17 cellular contexts compared by ENCODE assay signal in the genomic region with DNA sequence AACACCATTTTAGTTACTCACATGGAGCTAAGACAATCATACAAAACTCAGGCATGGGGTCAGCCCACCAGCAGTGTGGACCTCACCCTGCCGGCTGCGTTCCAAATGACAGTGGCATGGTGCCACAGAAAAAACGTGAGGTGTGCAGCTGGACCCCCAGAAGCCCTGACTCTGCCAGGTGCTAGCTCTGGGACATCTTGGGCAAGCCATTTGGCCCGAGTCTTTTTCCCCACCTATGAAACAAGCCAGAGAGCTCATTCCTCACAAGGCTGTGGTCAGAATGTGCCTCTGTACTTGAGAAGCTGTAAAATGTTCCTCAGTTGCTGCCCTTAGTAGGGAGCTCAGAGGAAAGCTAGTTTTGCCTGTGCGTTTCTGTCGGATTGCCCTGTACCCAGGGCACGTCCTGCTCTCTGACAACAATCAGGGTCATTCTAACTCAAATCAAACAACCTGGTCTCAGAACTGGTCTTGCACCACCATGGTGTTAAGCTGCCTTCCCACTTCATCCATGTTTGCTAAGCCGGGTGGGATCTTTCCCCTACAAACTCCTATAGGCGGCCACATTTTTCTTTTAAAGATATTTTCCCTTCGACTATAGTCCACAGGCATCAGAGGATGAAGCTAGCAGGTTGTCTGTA. TPM values are rescaled to one million over a fixed set of nuclear protein-coding genes. Genes with fewer than 3 reads are reported as not detected.
DNase-seq lines count a peak whose midpoint lies in the region; ATAC-seq, FAIRE-seq and TF ChIP-seq lines count a peak whose summit lies in the region.
"Had no signal": no experiment of that assay in that cellular context is flagged by ENCODE, and none has a peak within 500 bp of the region (broad histone marks: within the 10 kb centered on the region; RNA-seq: fewer than 3 reads in every experiment).

No MANE protein-coding gene starts in this region.

- no peaks in the 10 kb centered on the region for H3K36me3 ChIP-seq in kidney (ENCODE audit: control insufficient read depth in 1 of 2, insufficient read depth in 2 of 2, low read length in 2 of 2)
- H3K36me3 ChIP-seq: adrenal gland, HAP-1, suprapubic skin had no signal

- no peak for FAIRE-seq in kidney (lab: Jason Lieb, UNC)

- CTCF ChIA-PET in T-cell (lab: Charles Lee), result no interaction called here
- CTCF ChIA-PET in HEK293T (lab: Yijun Ruan, JAX), result interaction anchor here (0.7 kb wide), 1 partner anchor 34 kb away, joined by 3 read pairs; no protein-coding TSS in a partner anchor

- no peak for TF ChIP-seq CTCF in kidney (IDR thresholded peaks at IDR 0.05; ENCODE audit: borderline replicate concordance, extremely low read depth, insufficient read depth)

- H3K9ac ChIP-seq in kidney (ENCODE audit: low read length in 2 of 2), result no peak overlapping the region

- peaks cover 30 to 41% of the 10 kb centered on the region in 2 donors for H3K4me1 ChIP-seq in kidney (ENCODE audit: control insufficient read depth in 1 of 2, insufficient read depth in 1 of 2, low read depth in 1 of 2, low read length in 2 of 2)
- H3K4me1 ChIP-seq: adrenal gland, HAP-1 had no signal

- H3K27ac Mint-ChIP-seq in activated CD4-positive, alpha-beta T cell treated with anti-CD3 and anti-CD28 coated beads, Interleukin-2, amount 10 ng/mL, durations not matched to agents 24 days and 14 days, result peak overlapping the region; percentile 92
- peak overlapping the region; percentile 59 to 79 for H3K27ac Mint-ChIP-seq in T-cell
- peak overlapping the region; percentile 43 for H3K27ac Mint-ChIP-seq in stimulated activated effector memory CD8-positive, alpha-beta T cell treated with anti-CD3 and anti-CD28 coated beads, Interleukin-12 subunit alpha, Interleukin-12 subunit beta, amount 100 ng/mL, for 72 hours

- peaks cover 54% of the 10 kb centered on the region for H3K4me1 Mint-ChIP-seq in activated CD4-positive, alpha-beta T cell treated with anti-CD3 and anti-CD28 coated beads, Interleukin-2, amount 10 ng/mL, durations not matched to agents 24 days and 14 days
- H3K4me1 Mint-ChIP-seq in T-cell, result peaks cover 52 to 64% (median 55%) of the 10 kb centered on the region in 3 donors
- peaks cover 56% of the 10 kb centered on the region for H3K4me1 Mint-ChIP-seq in stimulated activated effector memory CD8-positive, alpha-beta T cell treated with anti-CD3 and anti-CD28 coated beads, Interleukin-12 subunit alpha, Interleukin-12 subunit beta, amount 100 ng/mL, for 72 hours

- no peak for ATAC-seq in T-cell (replicated peaks in 1 of 4)
- no peak for ATAC-seq in stimulated activated effector memory CD8-positive, alpha-beta T cell treated with anti-CD3 and anti-CD28 coated beads, Interleukin-12 subunit alpha, Interleukin-12 subunit beta, amount 100 ng/mL, for 72 hours
- ATAC-seq in esophagus mucosa, result no peak

- POLR2A ChIA-PET in T-cell (lab: Charles Lee) (interaction anchor here in 1 of 2 donors (0.5 to 1.0 kb wide), 2 partner anchors 9 to 147 kb away, joined by 3 read pairs; no protein-coding TSS in a partner anchor), HEK293T (lab: Yijun Ruan, JAX) (interaction anchor here (0.5 to 1.7 kb wide), 2 partner anchors 11 to 15 kb away, joined by 3 read pairs; no protein-coding TSS in a partner anchor)

- H3K36me3 Mint-ChIP-seq in activated CD4-positive, alpha-beta T cell treated with anti-CD3 and anti-CD28 coated beads, Interleukin-2, amount 10 ng/mL, durations not matched to agents 24 days and 14 days (ENCODE audit: low read depth), result peaks cover 7% of the 10 kb centered on the region
- H3K36me3 Mint-ChIP-seq in T-cell, result no peaks in the 10 kb centered on the region
- no peaks in the 10 kb centered on the region for H3K36me3 Mint-ChIP-seq in stimulated activated effector memory CD8-positive, alpha-beta T cell treated with anti-CD3 and anti-CD28 coated beads, Interleukin-12 subunit alpha, Interleukin-12 subunit beta, amount 100 ng/mL, for 72 hours
- H3K36me3 Mint-ChIP-seq: naive B cell had no signal

- no peak for DNase-seq in activated CD4-positive, alpha-beta T cell treated with anti-CD3 and anti-CD28 coated beads, Interleukin-2, amount 10 ng/mL, durations not matched to agents 24 days and 14 days
- DNase-seq in activated CD4-positive, alpha-beta T cell treated with anti-CD3 and anti-CD28 coated beads, Interleukin-2, amount 50 U/mL, for 4 hours, result no peak
- DNase-seq in T-cell (no peak), kidney (no peak), HEK293T (ENCODE audit: extremely low spot score) (no peak), kidney glomerular epithelial cell (lab: John Stamatoyannopoulos, UW) (no peak)
- DNase-seq in stimulated activated effector memory CD8-positive, alpha-beta T cell treated with anti-CD3 and anti-CD28 coated beads, Interleukin-12 subunit alpha, Interleukin-12 subunit beta, amount 100 ng/mL, for 72 hours (ENCODE audit: low spot score in 2 of 2), result no peak
- DNase-seq: activated CD8-positive, alpha-beta memory T cell treated with anti-CD3 and anti-CD28 coated beads, Interleukin-2, amount 50 U/mL, for 4 hours; adrenal gland; cerebellar nuclear complex; DMS53; naive B cell; NCI-H2029 treated with DMSO at 0.1 percent for 48 hours; SHP77 treated with DMSO at 0.1 percent for 48 hours had no signal

- H3K9me3 Mint-ChIP-seq in activated CD4-positive, alpha-beta T cell treated with anti-CD3 and anti-CD28 coated beads, Interleukin-2, amount 10 ng/mL, durations not matched to agents 24 days and 14 days, result peaks cover 11% of the 10 kb centered on the region
- no peaks in the 10 kb centered on the region for H3K9me3 Mint-ChIP-seq in T-cell
- H3K9me3 Mint-ChIP-seq in stimulated activated effector memory CD8-positive, alpha-beta T cell treated with anti-CD3 and anti-CD28 coated beads, Interleukin-12 subunit alpha, Interleukin-12 subunit beta, amount 100 ng/mL, for 72 hours, result no peaks in the 10 kb centered on the region
- H3K9me3 Mint-ChIP-seq: naive B cell had no signal

- H3K27me3 Mint-ChIP-seq in activated CD4-positive, alpha-beta T cell treated with anti-CD3 and anti-CD28 coated beads, Interleukin-2, amount 10 ng/mL, durations not matched to agents 24 days and 14 days, result no peaks in the 10 kb centered on the region
- no peaks in the 10 kb centered on the region for H3K27me3 Mint-ChIP-seq in T-cell
- H3K27me3 Mint-ChIP-seq: naive B cell had no signal

- H3K4me3 Mint-ChIP-seq in activated CD4-positive, alpha-beta T cell treated with anti-CD3 and anti-CD28 coated beads, Interleukin-2, amount 10 ng/mL, durations not matched to agents 24 days and 14 days, result no peak overlapping the region
- peak overlapping the region in 1 of 3 donors; percentile 14 for H3K4me3 Mint-ChIP-seq in T-cell
- no peak overlapping the region for H3K4me3 Mint-ChIP-seq in stimulated activated effector memory CD8-positive, alpha-beta T cell treated with anti-CD3 and anti-CD28 coated beads, Interleukin-12 subunit alpha, Interleukin-12 subunit beta, amount 100 ng/mL, for 72 hours
- H3K4me3 Mint-ChIP-seq: naive B cell had no signal

- H3K27ac ChIP-seq in kidney (ENCODE audit: low read depth in 2 of 2, low read length in 2 of 2), result peak overlapping the region; percentile 39 to 53

- H3K4me3 ChIP-seq in kidney (ENCODE audit: low read length in 2 of 2), result no peak overlapping the region
- H3K4me3 ChIP-seq: adrenal gland, HAP-1, suprapubic skin had no signal

- intact Hi-C loops in activated CD4-positive, alpha-beta T cell treated with anti-CD3 and anti-CD28 coated beads, Interleukin-2, amount 10 ng/mL, durations not matched to agents 24 days and 14 days (cut with micrococcal nuclease), result loop anchor here (10.0 kb wide), 1 partner anchor 118 kb away; no protein-coding TSS in a partner anchor
- intact Hi-C loops in kidney (cut with DNase I), result no loop called here

- H3K9me3 ChIP-seq in kidney (ENCODE audit: control insufficient read depth in 1 of 2, low read length in 2 of 2), result no peaks in the 10 kb centered on the region
- H3K9me3 ChIP-seq: adrenal gland, HAP-1, suprapubic skin had no signal

TF ChIP-seq in HEK293T, 16 proteins besides CTCF, POLR2A, EP300 and RAD21:
- TF ChIP-seq LEF1 (IDR thresholded peaks at IDR 0.05; ENCODE audit: borderline replicate concordance) (no peak), HDGF (IDR thresholded peaks at IDR 0.05; ENCODE audit: borderline replicate concordance) (no peak)
TF ChIP-seq in HEK293T: peak in this region for 0.

RNA-seq across cellular contexts. Expression of gene LIPC, which starts 44.9 kb away (rescaled TPM):
- total RNA-seq in activated CD4-positive, alpha-beta T cell treated with anti-CD3 and anti-CD28 coated beads, Interleukin-2, amount 10 ng/mL, durations not matched to agents 24 days and 14 days, result 0.80 and 0.93 TPM in 2 replicates
- total RNA-seq in T-cell (1 to 10 TPM in 4 of 5 donors, under 1 TPM in 1; 0.89 to 2.1 (median 1.5) TPM), kidney (9.9 TPM), esophagus mucosa (not detected)
- polyA plus RNA-seq in kidney (ENCODE audit: insufficient read depth, low read depth, low replicate concordance), result 21.6 TPM
